In the genomic region with DNA sequence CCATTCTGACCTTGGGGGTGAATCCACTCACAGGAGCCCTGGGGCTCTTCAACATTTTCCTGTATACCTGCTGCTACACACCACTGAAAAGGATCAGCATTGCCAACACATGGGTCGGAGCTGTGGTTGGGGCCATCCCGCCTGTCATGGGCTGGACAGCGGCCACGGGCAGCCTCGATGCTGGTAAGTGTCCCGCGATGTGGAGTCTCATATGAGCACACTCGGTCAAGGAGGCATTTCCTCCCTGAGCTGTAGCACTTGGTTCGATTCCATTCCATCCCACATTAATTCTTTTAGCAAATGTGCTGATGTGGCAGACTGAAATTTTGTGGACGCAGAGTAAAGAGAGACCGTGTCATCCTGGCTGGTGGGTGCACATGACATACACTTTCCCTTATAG, we compare ENCODE assay signal across 12 cellular contexts. TPM values are rescaled to one million over a fixed set of nuclear protein-coding genes. Genes with fewer than 3 reads are reported as not detected.
DNase-seq lines count a peak whose midpoint lies in the region; ATAC-seq and TF ChIP-seq lines count a peak whose summit lies in the region.
"Not testable (repeated sequence)": the region's sequence is repeated elsewhere in the genome, so short reads cannot be mapped to it uniquely, and the experiment has no call there.
"Had no signal": no experiment of that assay in that cellular context is flagged by ENCODE, and none has a peak within 500 bp of the region (broad histone marks: within the 10 kb centered on the region; RNA-seq: fewer than 3 reads in every experiment).

No MANE protein-coding gene starts in this region.

- not testable (repeated sequence) for TF ChIP-seq CTCF in CD8-positive, alpha-beta T cell (IDR thresholded peaks at IDR 0.05); OCI-LY7 (conservative IDR thresholded peaks at IDR 0.05; ENCODE audit: low read length); endodermal cell (conservative IDR thresholded peaks at IDR 0.05)

- peaks cover 64% of the 10 kb centered on the region for H3K4me1 Mint-ChIP-seq in CD8-positive, alpha-beta T cell (ENCODE audit: low read depth)
- H3K4me1 Mint-ChIP-seq in activated CD4-positive, alpha-beta T cell treated with anti-CD3 and anti-CD28 coated beads, Interleukin-2, amount 10 ng/mL, durations not matched to agents 24 days and 14 days = peaks cover 50% of the 10 kb centered on the region
- H3K4me1 Mint-ChIP-seq in activated T-cell treated with anti-CD3 and anti-CD28 coated beads, Interleukin-2, amount 50 U/mL, for 24 hours (ENCODE audit: low read depth) = peaks cover 61% of the 10 kb centered on the region
- peaks cover 62% of the 10 kb centered on the region for H3K4me1 Mint-ChIP-seq in activated naive CD8-positive, alpha-beta T cell (ENCODE audit: low read depth)
- not testable (repeated sequence) for H3K4me1 Mint-ChIP-seq in endodermal cell
- H3K4me1 Mint-ChIP-seq in stimulated activated naive B cell treated with anti-CD40 and anti-IgM and Interleukin-4, amounts not matched to agents 10 μg/mL and 1 μg/mL and 100 μg/mL, for 72 hours = peaks cover 22 to 37% of the 10 kb centered on the region in 2 donors

- not testable (repeated sequence) for H3K27me3 ChIP-seq in CD8-positive, alpha-beta T cell (ENCODE audit: insufficient read depth, low read length); endodermal cell (ENCODE audit: control insufficient read depth, insufficient read depth, low read length, poor library complexity, severe bottlenecking)

- not testable (repeated sequence) for H3K79me2 ChIP-seq in OCI-LY7 (ENCODE audit: insufficient read depth, low read depth, low read length)

- not testable (repeated sequence) for H3K9me2 ChIP-seq in OCI-LY7 (ENCODE audit: insufficient read depth, low read length)

- H3K4me1 ChIP-seq in CD8-positive, alpha-beta T cell (ENCODE audit: insufficient read depth, low read length) = peaks cover 66% of the 10 kb centered on the region
- peaks cover 52% of the 10 kb centered on the region for H3K4me1 ChIP-seq in OCI-LY7 (ENCODE audit: insufficient read depth, low read length, poor library complexity, severe bottlenecking)
- H3K4me1 ChIP-seq in endodermal cell (ENCODE audit: control insufficient read depth, insufficient read depth, low read length) = not testable (repeated sequence)

- not testable (repeated sequence) for H3K9me3 Mint-ChIP-seq in CD8-positive, alpha-beta T cell; activated CD4-positive, alpha-beta T cell treated with anti-CD3 and anti-CD28 coated beads, Interleukin-2, amount 10 ng/mL, durations not matched to agents 24 days and 14 days; activated T-cell treated with anti-CD3 and anti-CD28 coated beads, Interleukin-2, amount 50 U/mL, for 24 hours; activated naive CD8-positive, alpha-beta T cell (ENCODE audit: low read depth); endodermal cell; stimulated activated naive B cell treated with anti-CD40 and anti-IgM and Interleukin-4, amounts not matched to agents 10 μg/mL and 1 μg/mL and 100 μg/mL, for 72 hours

- BruUV-seq in OCI-LY7 (replicated peaks; lab: Mats Ljungman, UMichigan) = not testable (repeated sequence)

- H3K36me3 ChIP-seq in CD8-positive, alpha-beta T cell (ENCODE audit: insufficient read depth, low read length); endodermal cell (ENCODE audit: control insufficient read depth, insufficient read depth, low read length): not testable (repeated sequence)
- peaks cover 13% of the 10 kb centered on the region for H3K36me3 ChIP-seq in OCI-LY7 (ENCODE audit: insufficient read depth, low read length)

- not testable (repeated sequence) for H3K27me3 Mint-ChIP-seq in CD8-positive, alpha-beta T cell (ENCODE audit: low read depth); activated CD4-positive, alpha-beta T cell treated with anti-CD3 and anti-CD28 coated beads, Interleukin-2, amount 10 ng/mL, durations not matched to agents 24 days and 14 days; activated T-cell treated with anti-CD3 and anti-CD28 coated beads, Interleukin-2, amount 50 U/mL, for 24 hours; activated naive CD8-positive, alpha-beta T cell; endodermal cell (ENCODE audit: insufficient read depth)
- peaks cover 10 to 25% of the 10 kb centered on the region in 2 donors for H3K27me3 Mint-ChIP-seq in stimulated activated naive B cell treated with anti-CD40 and anti-IgM and Interleukin-4, amounts not matched to agents 10 μg/mL and 1 μg/mL and 100 μg/mL, for 72 hours

- not testable (repeated sequence) for H3K27ac ChIP-seq in CD8-positive, alpha-beta T cell (ENCODE audit: low read depth, low read length); OCI-LY7 (ENCODE audit: low read depth, low read length, poor library complexity, severe bottlenecking); endodermal cell (ENCODE audit: low read depth, low read length)

- H3K27ac Mint-ChIP-seq in CD8-positive, alpha-beta T cell = peak overlapping the region; percentile 52
- H3K27ac Mint-ChIP-seq in activated CD4-positive, alpha-beta T cell treated with anti-CD3 and anti-CD28 coated beads, Interleukin-2, amount 10 ng/mL, durations not matched to agents 24 days and 14 days = peak overlapping the region; percentile 67
- H3K27ac Mint-ChIP-seq in activated T-cell treated with anti-CD3 and anti-CD28 coated beads, Interleukin-2, amount 50 U/mL, for 24 hours = peak overlapping the region; percentile 81
- peak overlapping the region; percentile 34 for H3K27ac Mint-ChIP-seq in activated naive CD8-positive, alpha-beta T cell
- not testable (repeated sequence) for H3K27ac Mint-ChIP-seq in endodermal cell
- peak overlapping the region; percentile 47 for H3K27ac Mint-ChIP-seq in stimulated activated naive B cell treated with anti-CD40 and anti-IgM and Interleukin-4, amounts not matched to agents 10 μg/mL and 1 μg/mL and 100 μg/mL, for 72 hours

- WGBS in endodermal cell (ENCODE audit: insufficient coverage in 1 of 2, insufficient read length in 1 of 2), 2 experiments = 91% methylated on average over 10 of the region's 11 CpGs; no CpG with 5 or more reads in 1 of the 2 experiments

- peak overlapping the region; percentile 27 for H3K4me3 Mint-ChIP-seq in CD8-positive, alpha-beta T cell
- H3K4me3 Mint-ChIP-seq in activated CD4-positive, alpha-beta T cell treated with anti-CD3 and anti-CD28 coated beads, Interleukin-2, amount 10 ng/mL, durations not matched to agents 24 days and 14 days = peak overlapping the region; percentile 51
- H3K4me3 Mint-ChIP-seq in activated T-cell treated with anti-CD3 and anti-CD28 coated beads, Interleukin-2, amount 50 U/mL, for 24 hours; activated naive CD8-positive, alpha-beta T cell; endodermal cell; stimulated activated naive B cell treated with anti-CD40 and anti-IgM and Interleukin-4, amounts not matched to agents 10 μg/mL and 1 μg/mL and 100 μg/mL, for 72 hours: not testable (repeated sequence)

- not testable (repeated sequence) for H3K36me3 Mint-ChIP-seq in CD8-positive, alpha-beta T cell; activated naive CD8-positive, alpha-beta T cell; endodermal cell (ENCODE audit: low read depth)
- peaks cover 26% of the 10 kb centered on the region for H3K36me3 Mint-ChIP-seq in activated CD4-positive, alpha-beta T cell treated with anti-CD3 and anti-CD28 coated beads, Interleukin-2, amount 10 ng/mL, durations not matched to agents 24 days and 14 days (ENCODE audit: low read depth)
- H3K36me3 Mint-ChIP-seq in activated T-cell treated with anti-CD3 and anti-CD28 coated beads, Interleukin-2, amount 50 U/mL, for 24 hours (ENCODE audit: low read depth) = peaks cover 35% of the 10 kb centered on the region
- peaks cover 32 to 46% of the 10 kb centered on the region in 2 donors for H3K36me3 Mint-ChIP-seq in stimulated activated naive B cell treated with anti-CD40 and anti-IgM and Interleukin-4, amounts not matched to agents 10 μg/mL and 1 μg/mL and 100 μg/mL, for 72 hours

- H3K4me2 ChIP-seq in OCI-LY7 (ENCODE audit: low read length) = peak overlapping the region; percentile 46

- not testable (repeated sequence) for H2AFZ ChIP-seq in OCI-LY7 (ENCODE audit: low read length)

- CTCF ChIA-PET in CD8-positive, alpha-beta T cell (lab: Charles Lee); OCI-LY7 (lab: Charles Lee; ENCODE audit: unreplicated experiment): not testable (repeated sequence)

- not testable (repeated sequence) for H3K9ac ChIP-seq in endodermal cell (ENCODE audit: extremely low read depth, low read length, poor library complexity, severe bottlenecking)

- intact Hi-C loops in CD8-positive, alpha-beta T cell (cut with DNase I, micrococcal nuclease) = loop anchor here in 1 of 2 experiments (10.0 kb wide), 1 partner anchor 1177 kb away; the partner anchor contains the start of gene ELAC2
- intact Hi-C loops in OCI-LY7 (cut with micrococcal nuclease; ENCODE audit: unreplicated experiment); activated CD4-positive, alpha-beta T cell treated with anti-CD3 and anti-CD28 coated beads, Interleukin-2, amount 10 ng/mL, durations not matched to agents 24 days and 14 days (cut with micrococcal nuclease): not testable (repeated sequence)

- H3K9me3 ChIP-seq in CD8-positive, alpha-beta T cell (ENCODE audit: low read length); OCI-LY7 (ENCODE audit: low read length); endodermal cell (ENCODE audit: control insufficient read depth, low read length): not testable (repeated sequence)

- DNase-seq in CD8-positive, alpha-beta T cell; OCI-LY7 (ENCODE audit: low spot score); activated CD4-positive, alpha-beta T cell treated with anti-CD3 and anti-CD28 coated beads, Interleukin-2, amount 10 ng/mL, durations not matched to agents 24 days and 14 days; activated T-cell treated with anti-CD3 and anti-CD28 coated beads, Interleukin-2, amount 50 U/mL, for 24 hours; stimulated activated naive B cell treated with anti-CD40 and anti-IgM and Interleukin-4, amounts not matched to agents 10 μg/mL and 1 μg/mL and 100 μg/mL, for 72 hours: not testable (repeated sequence)
- peak; percentile 22 for DNase-seq in endodermal cell

- peaks cover 16% of the 10 kb centered on the region for H4K20me1 ChIP-seq in OCI-LY7 (ENCODE audit: insufficient read depth, low read length)

- H3K4me3 ChIP-seq in CD8-positive, alpha-beta T cell (ENCODE audit: low read depth, low read length); endodermal cell (ENCODE audit: low read length): not testable (repeated sequence)
- peak overlapping the region; percentile 26 for H3K4me3 ChIP-seq in OCI-LY7 (ENCODE audit: low read depth, low read length, poor library complexity, severe bottlenecking)

- ATAC-seq in CD8-positive, alpha-beta T cell; stimulated activated naive B cell treated with anti-CD40 and anti-IgM and Interleukin-4, amounts not matched to agents 10 μg/mL and 1 μg/mL and 100 μg/mL, for 72 hours (replicated peaks): not testable (repeated sequence)

- POLR2A ChIA-PET in CD8-positive, alpha-beta T cell (lab: Charles Lee); OCI-LY7 (lab: Charles Lee): not testable (repeated sequence)

RNA-seq across cellular contexts. Expression of gene CDRT15, which starts 44.6 kb away (rescaled TPM):
- total RNA-seq in CD8-positive, alpha-beta T cell = not detected
- not detected in 2 replicates for total RNA-seq in OCI-LY7 (2014; rRNA removed; shearing (Covaris generic))
- total RNA-seq in OCI-LY7 (2022) (not detected in 2 replicates), endodermal cell (not detected)
- not detected in 2 replicates for total RNA-seq in activated CD4-positive, alpha-beta T cell treated with anti-CD3 and anti-CD28 coated beads, Interleukin-2, amount 10 ng/mL, durations not matched to agents 24 days and 14 days
- polyA plus RNA-seq in endodermal cell (2013, experiment 1 of 2) = not detected
- polyA plus RNA-seq in endodermal cell (2013, experiment 2 of 2) = not detected
- total RNA-seq: A673, HepG2, K562, Right ventricle myocardium inferior, SJSA1 had no signal
- polyA plus RNA-seq: HepG2, K562 had no signal
